ENCODE assay signal across 14 cellular contexts in the genomic region with DNA sequence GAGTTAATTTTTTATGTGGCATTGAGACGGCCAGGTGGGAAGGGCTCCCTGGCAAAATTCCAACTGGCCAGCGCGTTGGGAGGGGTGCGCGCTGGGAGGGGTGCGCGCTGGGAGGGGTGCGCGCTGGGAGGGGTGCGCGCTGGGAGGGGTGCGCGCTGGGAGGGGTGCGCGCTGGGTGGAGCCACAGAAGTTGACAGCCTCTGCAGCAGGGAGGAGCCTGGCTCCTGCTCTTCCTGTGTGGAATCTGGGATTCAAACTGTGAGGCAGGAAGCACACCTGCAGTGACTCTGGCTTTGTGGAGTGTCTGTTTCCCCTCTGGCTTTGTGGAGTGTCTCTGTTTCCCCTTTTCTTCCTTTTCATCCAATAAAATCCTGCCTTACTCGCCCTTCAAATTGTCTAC.
DNase-seq lines count a peak whose midpoint lies in the region; ATAC-seq, FAIRE-seq and TF ChIP-seq lines count a peak whose summit lies in the region.
"Had no signal": no experiment of that assay in that cellular context is flagged by ENCODE, and none has a peak within 500 bp of the region (broad histone marks: within the 10 kb centered on the region; RNA-seq: fewer than 3 reads in every experiment).

No MANE protein-coding gene starts in this region.

- no peaks in the 10 kb centered on the region for H3K27me3 ChIP-seq in astrocyte (ENCODE audit: insufficient read depth, low read length)
- H3K27me3 ChIP-seq in upper lobe of left lung, result no peaks in the 10 kb centered on the region
- H3K27me3 ChIP-seq in gastrocnemius medialis, result no peaks in the 10 kb centered on the region

- no peak overlapping the region for H3K27ac Mint-ChIP-seq in astrocyte (ENCODE audit: unreplicated experiment)
- H3K27ac Mint-ChIP-seq in effector memory CD8-positive, alpha-beta T cell, result no peak overlapping the region
- H3K27ac Mint-ChIP-seq: activated naive CD8-positive, alpha-beta T cell treated with anti-CD3 and anti-CD28 coated beads, Interleukin-2, amount 50 U/mL, for 24 hours; T-helper 17 cell had no signal

- no peak overlapping the region for H3K9ac ChIP-seq in astrocyte (ENCODE audit: low read length)

- H3K36me3 ChIP-seq in astrocyte (ENCODE audit: insufficient read depth, low read length) (no peaks in the 10 kb centered on the region), upper lobe of left lung (no peaks in the 10 kb centered on the region), gastrocnemius medialis (no peaks in the 10 kb centered on the region)

- TF ChIP-seq CTCF in astrocyte (IDR thresholded peaks at IDR 0.05; ENCODE audit: insufficient read depth, low read depth, low read length) (no peak), upper lobe of left lung (IDR thresholded peaks at IDR 0.05) (no peak), gastrocnemius medialis (IDR thresholded peaks at IDR 0.05 in 4 of 5, conservative IDR thresholded peaks at IDR 0.05 in 1 of 5) (no peak)

- TF ChIP-seq POLR2A in upper lobe of left lung (IDR thresholded peaks at IDR 0.05), result no peak
- TF ChIP-seq POLR2A in gastrocnemius medialis (IDR thresholded peaks at IDR 0.05), result no peak

- H3K4me3 ChIP-seq in astrocyte (ENCODE audit: insufficient read depth, low read depth, low read length), result no peak overlapping the region
- H3K4me3 ChIP-seq in upper lobe of left lung, result peak overlapping the region in 2 of 4 donors; percentile 9 to 14
- H3K4me3 ChIP-seq in gastrocnemius medialis, result no peak overlapping the region
- H3K4me3 ChIP-seq: K562 had no signal

- no peaks in the 10 kb centered on the region for H4K20me1 ChIP-seq in astrocyte (ENCODE audit: insufficient read depth, low read length)

- no peaks in the 10 kb centered on the region for H3K9me3 Mint-ChIP-seq in astrocyte (ENCODE audit: unreplicated experiment)
- H3K9me3 Mint-ChIP-seq in effector memory CD8-positive, alpha-beta T cell, result peaks cover 0 to 3% of the 10 kb centered on the region in 2 donors
- H3K9me3 Mint-ChIP-seq: activated naive CD8-positive, alpha-beta T cell treated with anti-CD3 and anti-CD28 coated beads, Interleukin-2, amount 50 U/mL, for 24 hours had no signal

- TF ChIP-seq EP300 in upper lobe of left lung (IDR thresholded peaks at IDR 0.05), result no peak

- H3K4me1 ChIP-seq in astrocyte (ENCODE audit: insufficient read depth, low read length) (peaks cover 3% of the 10 kb centered on the region), upper lobe of left lung (peaks cover 0 to 5% (median 0%) of the 10 kb centered on the region in 4 donors), gastrocnemius medialis (no peaks in the 10 kb centered on the region)

- H3K27me3 Mint-ChIP-seq in astrocyte (ENCODE audit: low read depth, unreplicated experiment), result no peaks in the 10 kb centered on the region
- H3K27me3 Mint-ChIP-seq in effector memory CD8-positive, alpha-beta T cell, result no peaks in the 10 kb centered on the region
- H3K27me3 Mint-ChIP-seq: activated naive CD8-positive, alpha-beta T cell treated with anti-CD3 and anti-CD28 coated beads, Interleukin-2, amount 50 U/mL, for 24 hours; T-helper 17 cell had no signal

- H3K4me3 Mint-ChIP-seq in astrocyte (ENCODE audit: unreplicated experiment), result peak overlapping the region; percentile 11
- H3K4me3 Mint-ChIP-seq in effector memory CD8-positive, alpha-beta T cell, result no peak overlapping the region
- H3K4me3 Mint-ChIP-seq: activated naive CD8-positive, alpha-beta T cell treated with anti-CD3 and anti-CD28 coated beads, Interleukin-2, amount 50 U/mL, for 24 hours; T-helper 17 cell had no signal

- ATAC-seq in left cardiac atrium (peak; percentile 55 to 73), Right ventricle myocardium superior (ENCODE audit: poor library complexity) (no peak), upper lobe of left lung (ENCODE audit: low FRiP score in 2 of 2) (peak; percentile 46 to 49), GM19035 (IDR thresholded peaks at IDR 0.05; ENCODE audit: unreplicated experiment) (no peak), gastrocnemius medialis (no peak)
- ATAC-seq in effector memory CD8-positive, alpha-beta T cell (replicated peaks), result no peak
- ATAC-seq: activated naive CD8-positive, alpha-beta T cell treated with anti-CD3 and anti-CD28 coated beads, Interleukin-2, amount 50 U/mL, for 24 hours; K562; T-helper 17 cell had no signal

- intact Hi-C loops in left cardiac atrium (cut with DNase I) (no loop called here), Right ventricle myocardium superior (cut with DNase I) (no loop called here), gastrocnemius medialis (cut with DNase I; ENCODE audit: low total_unique reads) (no loop called here)

- H3K9me3 ChIP-seq in astrocyte (ENCODE audit: insufficient read depth, low read depth, low read length), result no peaks in the 10 kb centered on the region
- H3K9me3 ChIP-seq in upper lobe of left lung, result no peaks in the 10 kb centered on the region
- no peaks in the 10 kb centered on the region for H3K9me3 ChIP-seq in gastrocnemius medialis

- DNase-seq in left cardiac atrium, result peak; percentile 23
- DNase-seq in Right ventricle myocardium superior, result no peak
- DNase-seq in astrocyte (ENCODE audit: low read depth), result no peak
- peak; percentile 38 for DNase-seq in kidney tubule cell (ENCODE audit: low spot score)
- DNase-seq in upper lobe of left lung, result peak; percentile 25 to 34
- no peak for DNase-seq in effector memory CD8-positive, alpha-beta T cell
- no peak for DNase-seq in gastrocnemius medialis
- DNase-seq: activated naive CD8-positive, alpha-beta T cell treated with anti-CD3 and anti-CD28 coated beads, Interleukin-2, amount 50 U/mL, for 24 hours; T-helper 17 cell had no signal

- H3K36me3 Mint-ChIP-seq in astrocyte (ENCODE audit: low read depth, unreplicated experiment), result no peaks in the 10 kb centered on the region
- H3K36me3 Mint-ChIP-seq in effector memory CD8-positive, alpha-beta T cell (ENCODE audit: insufficient read depth), result no peaks in the 10 kb centered on the region

- H3K4me1 Mint-ChIP-seq in astrocyte (ENCODE audit: low read depth, unreplicated experiment), result no peaks in the 10 kb centered on the region
- H3K4me1 Mint-ChIP-seq in effector memory CD8-positive, alpha-beta T cell (ENCODE audit: low read depth in 2 of 2), result no peaks in the 10 kb centered on the region
- H3K4me1 Mint-ChIP-seq: activated naive CD8-positive, alpha-beta T cell treated with anti-CD3 and anti-CD28 coated beads, Interleukin-2, amount 50 U/mL, for 24 hours; T-helper 17 cell had no signal

- in situ Hi-C loops in gastrocnemius medialis (cut with MboI; ENCODE audit: low sequenced_read_pairs in 4 of 4), result no loop called here

- H2AFZ ChIP-seq in astrocyte (ENCODE audit: low read depth, low read length), result peak overlapping the region; percentile 58

- H3K4me2 ChIP-seq in astrocyte (ENCODE audit: low read length), result peak overlapping the region; percentile 64

- 8 to 10% methylated on average over 16 of the region's 16 CpGs for WGBS in upper lobe of left lung, 2 donors

- no peak for FAIRE-seq in astrocyte (lab: Jason Lieb, UNC)
- FAIRE-seq: A204.1, endothelial cell of umbilical vein, islet of Langerhans, K562 had no signal

- H3K79me2 ChIP-seq in astrocyte (ENCODE audit: insufficient read depth, low read length), result no peaks in the 10 kb centered on the region

- H3K27ac ChIP-seq in astrocyte (ENCODE audit: low read depth, low read length) (no peak overlapping the region), upper lobe of left lung (no peak overlapping the region), gastrocnemius medialis (no peak overlapping the region)

Comparison
In these comparisons a context has a peak if more than half of its experiments do, and no peak if none do; other contexts are left out.
1. ATAC-seq: peak in left cardiac atrium (2 of 2) and upper lobe of left lung (2 of 2); none in Right ventricle myocardium superior (single experiment), effector memory CD8-positive, alpha-beta T cell (single experiment), GM19035 (single experiment) and gastrocnemius medialis (0 of 2).
2. DNase-seq: peak in left cardiac atrium (single experiment), kidney tubule cell (single experiment) and upper lobe of left lung (2 of 2); none in Right ventricle myocardium superior (single experiment), astrocyte (single experiment), effector memory CD8-positive, alpha-beta T cell (0 of 3) and gastrocnemius medialis (0 of 2).